8 cellular contexts compared by ENCODE assay signal in genomic region chr16:77788196-77789084, GRCh38. TPM values are rescaled to one million over a fixed set of nuclear protein-coding genes. Genes with fewer than 3 reads are reported as not detected.
DNase-seq lines count a peak whose midpoint lies in the region; ATAC-seq and TF ChIP-seq lines count a peak whose summit lies in the region.

Gene VAT1L, plus strand, starts transcription at chr16:77788564. Its CDS starts 119 bp downstream, at chr16:77788683.

- H3K4me3 Mint-ChIP-seq in stimulated activated effector memory CD8-positive, alpha-beta T cell treated with anti-CD3 and anti-CD28 coated beads, Interleukin-12 subunit alpha, Interleukin-12 subunit beta, amount 100 ng/mL, for 72 hours = peak within 1 kb of the TSS; percentile 71

- peak; percentile 67 for ATAC-seq in stimulated activated effector memory CD8-positive, alpha-beta T cell treated with anti-CD3 and anti-CD28 coated beads, Interleukin-12 subunit alpha, Interleukin-12 subunit beta, amount 100 ng/mL, for 72 hours
- ATAC-seq in HG03097 (IDR thresholded peaks at IDR 0.05; ENCODE audit: low FRiP score, unreplicated experiment) = no peak
- no peak for ATAC-seq in HG02623 (IDR thresholded peaks at IDR 0.05; ENCODE audit: unreplicated experiment)

- no peaks in the 10 kb centered on the region for H3K36me3 ChIP-seq in kidney epithelial cell (ENCODE audit: control insufficient read depth, insufficient read depth, low read length)

- H3K27me3 ChIP-seq in kidney epithelial cell (ENCODE audit: control insufficient read depth, insufficient read depth, low read length) = peaks cover 18% of the 10 kb centered on the region

- peaks cover 6% of the 10 kb centered on the region for H3K4me1 Mint-ChIP-seq in stimulated activated effector memory CD8-positive, alpha-beta T cell treated with anti-CD3 and anti-CD28 coated beads, Interleukin-12 subunit alpha, Interleukin-12 subunit beta, amount 100 ng/mL, for 72 hours

- peak; percentile 30 for DNase-seq in stimulated activated CD4-positive, alpha-beta T cell treated with anti-CD3 and anti-CD28 coated beads, Interleukin-15, amount 100 ng/mL, for 24 hours
- no peak for DNase-seq in stimulated activated CD4-positive, alpha-beta T cell treated with anti-CD3 and anti-CD28 coated beads, Interleukin-4, amount 100 ng/mL, for 4 hours
- DNase-seq in NCI-H82 (lab: John Stamatoyannopoulos, UW) = peak; percentile 79
- peak; percentile 57 for DNase-seq in choroid plexus epithelial cell (ENCODE audit: low read depth)
- no peak for DNase-seq in kidney epithelial cell (ENCODE audit: low read depth)
- DNase-seq in stimulated activated effector memory CD8-positive, alpha-beta T cell treated with anti-CD3 and anti-CD28 coated beads, Interleukin-12 subunit alpha, Interleukin-12 subunit beta, amount 100 ng/mL, for 72 hours (ENCODE audit: low spot score in 2 of 2) = peak in 1 of 2 donors; percentile 53

- H3K4me3 ChIP-seq in choroid plexus epithelial cell (ENCODE audit: low read depth, low read length) = peak within 1 kb of the TSS; percentile 65
- H3K4me3 ChIP-seq in kidney epithelial cell (ENCODE audit: low read depth, low read length) = peak within 1 kb of the TSS; percentile 63

- TF ChIP-seq CTCF in choroid plexus epithelial cell (conservative IDR thresholded peaks at IDR 0.05; ENCODE audit: low read depth, low read length) (no peak), kidney epithelial cell (IDR thresholded peaks at IDR 0.05; ENCODE audit: insufficient read depth, low read length, poor library complexity, severe bottlenecking) (no peak)

- no peaks in the 10 kb centered on the region for H3K36me3 Mint-ChIP-seq in stimulated activated effector memory CD8-positive, alpha-beta T cell treated with anti-CD3 and anti-CD28 coated beads, Interleukin-12 subunit alpha, Interleukin-12 subunit beta, amount 100 ng/mL, for 72 hours

- H3K27ac Mint-ChIP-seq in stimulated activated effector memory CD8-positive, alpha-beta T cell treated with anti-CD3 and anti-CD28 coated beads, Interleukin-12 subunit alpha, Interleukin-12 subunit beta, amount 100 ng/mL, for 72 hours = no peak within 1 kb of the TSS

- no peaks in the 10 kb centered on the region for H3K9me3 Mint-ChIP-seq in stimulated activated effector memory CD8-positive, alpha-beta T cell treated with anti-CD3 and anti-CD28 coated beads, Interleukin-12 subunit alpha, Interleukin-12 subunit beta, amount 100 ng/mL, for 72 hours

RNA-seq across cellular contexts. Expression of gene VAT1L, which starts in this region (rescaled TPM):
- total RNA-seq in kidney epithelial cell = 0.29 and 0.41 TPM in 2 replicates

Comparison
In these comparisons a context has a peak if more than half of its experiments do, and no peak if none do; other contexts are left out.
1. DNase-seq: peak in stimulated activated CD4-positive, alpha-beta T cell treated with anti-CD3 and anti-CD28 coated beads, Interleukin-15, amount 100 ng/mL, for 24 hours (single experiment), NCI-H82 (single experiment) and choroid plexus epithelial cell (single experiment); none in stimulated activated CD4-positive, alpha-beta T cell treated with anti-CD3 and anti-CD28 coated beads, Interleukin-4, amount 100 ng/mL, for 4 hours (0 of 2) and kidney epithelial cell (single experiment).